Comparison of ENCODE assay signal across 8 cellular contexts in genomic region chr9:85984457-85984856, GRCh38.
"Had no signal": no experiment of that assay in that cellular context is flagged by ENCODE, and none has a peak within 500 bp of the region (broad histone marks: within the 10 kb centered on the region; RNA-seq: fewer than 3 reads in every experiment).

No MANE protein-coding gene starts in this region.

- H3K9me3 Mint-ChIP-seq: IgD-negative memory B cell had no signal

- H3K27ac ChIP-seq: HL-60 had no signal

- H3K27ac Mint-ChIP-seq: IgD-negative memory B cell had no signal

- H3K4me3 ChIP-seq: K562 had no signal

- DNase-seq: IMR-90, KBM-7, KG1 had no signal

- ATAC-seq: HepG2, K562 had no signal

- H3K27me3 Mint-ChIP-seq: IgD-negative memory B cell had no signal

- FAIRE-seq: HepG2, HTR-8/SVneo, K562 had no signal
